2 cellular contexts compared by ENCODE assay signal in the genomic region with DNA sequence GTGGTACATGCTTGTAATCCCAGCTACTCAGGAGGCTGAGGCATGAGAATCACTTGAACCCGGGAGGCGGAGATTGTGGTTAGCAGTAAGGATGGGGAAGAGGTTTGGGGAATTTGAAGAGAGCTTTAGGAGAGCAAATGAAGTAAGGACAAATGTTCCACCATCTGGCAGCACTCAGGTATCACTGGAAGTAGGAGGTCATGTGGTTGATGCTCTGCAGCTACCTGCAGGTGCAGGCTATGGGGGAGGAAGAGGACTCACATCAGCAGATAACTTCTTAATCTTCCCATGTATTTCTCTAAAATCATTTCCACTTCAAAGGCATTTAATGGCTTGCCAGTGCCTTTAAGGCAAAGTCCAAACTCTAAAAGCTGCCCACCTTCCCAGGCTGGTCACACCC.
TF ChIP-seq lines count a peak whose summit lies in the region.

No MANE protein-coding gene starts in this region.

TF ChIP-seq in HCT116, 20 proteins besides CTCF, POLR2A, EP300 and RAD21 (continued from another document):
- TF ChIP-seq, protein P1, sequence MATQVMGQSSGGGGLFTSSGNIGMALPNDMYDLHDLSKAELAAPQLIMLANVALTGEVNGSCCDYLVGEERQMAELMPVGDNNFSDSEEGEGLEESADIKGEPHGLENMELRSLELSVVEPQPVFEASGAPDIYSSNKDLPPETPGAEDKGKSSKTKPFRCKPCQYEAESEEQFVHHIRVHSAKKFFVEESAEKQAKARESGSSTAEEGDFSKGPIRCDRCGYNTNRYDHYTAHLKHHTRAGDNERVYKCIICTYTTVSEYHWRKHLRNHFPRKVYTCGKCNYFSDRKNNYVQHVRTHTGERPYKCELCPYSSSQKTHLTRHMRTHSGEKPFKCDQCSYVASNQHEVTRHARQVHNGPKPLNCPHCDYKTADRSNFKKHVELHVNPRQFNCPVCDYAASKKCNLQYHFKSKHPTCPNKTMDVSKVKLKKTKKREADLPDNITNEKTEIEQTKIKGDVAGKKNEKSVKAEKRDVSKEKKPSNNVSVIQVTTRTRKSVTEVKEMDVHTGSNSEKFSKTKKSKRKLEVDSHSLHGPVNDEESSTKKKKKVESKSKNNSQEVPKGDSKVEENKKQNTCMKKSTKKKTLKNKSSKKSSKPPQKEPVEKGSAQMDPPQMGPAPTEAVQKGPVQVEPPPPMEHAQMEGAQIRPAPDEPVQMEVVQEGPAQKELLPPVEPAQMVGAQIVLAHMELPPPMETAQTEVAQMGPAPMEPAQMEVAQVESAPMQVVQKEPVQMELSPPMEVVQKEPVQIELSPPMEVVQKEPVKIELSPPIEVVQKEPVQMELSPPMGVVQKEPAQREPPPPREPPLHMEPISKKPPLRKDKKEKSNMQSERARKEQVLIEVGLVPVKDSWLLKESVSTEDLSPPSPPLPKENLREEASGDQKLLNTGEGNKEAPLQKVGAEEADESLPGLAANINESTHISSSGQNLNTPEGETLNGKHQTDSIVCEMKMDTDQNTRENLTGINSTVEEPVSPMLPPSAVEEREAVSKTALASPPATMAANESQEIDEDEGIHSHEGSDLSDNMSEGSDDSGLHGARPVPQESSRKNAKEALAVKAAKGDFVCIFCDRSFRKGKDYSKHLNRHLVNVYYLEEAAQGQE (IDR thresholded peaks at IDR 0.05; ENCODE audit: low read depth), result no peak
- TF ChIP-seq ELF1 (IDR thresholded peaks at IDR 0.05; ENCODE audit: borderline replicate concordance, low read depth), result no peak
- no peak for TF ChIP-seq YY1 (IDR thresholded peaks at IDR 0.05; ENCODE audit: extremely low read depth, insufficient replicate concordance, low read depth, low read length)
- no peak for TF ChIP-seq ZFX (IDR thresholded peaks at IDR 0.05)
- no peak for TF ChIP-seq EZH2phosphoT487 (IDR thresholded peaks at IDR 0.05; ENCODE audit: borderline replicate concordance)

TF ChIP-seq in SK-N-SH, 30 proteins besides CTCF, POLR2A, EP300 and RAD21 (continued from another document):
- TF ChIP-seq POLR2AphosphoS5 (IDR thresholded peaks at IDR 0.05; ENCODE audit: low read depth, low read length), result no peak
- TF ChIP-seq NRF1 (IDR thresholded peaks at IDR 0.05; ENCODE audit: low read depth, low read length), result no peak
- no peak for TF ChIP-seq CHD2 (IDR thresholded peaks at IDR 0.05; ENCODE audit: low read length, partially characterized antibody)
- TF ChIP-seq, protein P2, sequence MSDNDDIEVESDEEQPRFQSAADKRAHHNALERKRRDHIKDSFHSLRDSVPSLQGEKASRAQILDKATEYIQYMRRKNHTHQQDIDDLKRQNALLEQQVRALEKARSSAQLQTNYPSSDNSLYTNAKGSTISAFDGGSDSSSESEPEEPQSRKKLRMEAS (IDR thresholded peaks at IDR 0.05; ENCODE audit: low read depth), result no peak
- no peak for TF ChIP-seq GATA2 (CRISPR knock-in tag; IDR thresholded peaks at IDR 0.05)
- no peak for TF ChIP-seq MEF2A (IDR thresholded peaks at IDR 0.05; ENCODE audit: borderline replicate concordance, low read depth)
